ENCODE assay signal across 1 cellular context in the genomic region with DNA sequence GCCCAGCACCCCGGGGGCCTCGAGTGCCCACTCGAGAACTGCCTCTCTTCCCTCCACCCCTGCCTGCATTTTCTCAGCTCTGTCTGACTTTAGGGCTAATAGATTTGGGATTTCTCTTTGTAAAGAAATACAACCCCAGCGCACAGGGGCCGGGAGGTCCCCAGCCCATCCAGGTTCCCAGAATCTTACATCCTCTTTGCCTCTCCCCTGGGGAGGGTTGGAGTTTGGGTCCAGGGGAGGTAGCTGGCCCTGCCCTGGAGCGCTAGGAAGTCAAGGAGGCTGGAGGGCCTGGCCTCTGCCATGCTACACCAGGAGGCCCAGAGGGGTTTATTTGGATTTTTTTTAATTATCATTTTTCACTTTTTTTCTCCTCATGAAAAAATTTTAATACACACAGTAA.
TF ChIP-seq lines count a peak whose summit lies in the region.

No MANE protein-coding gene starts in this region.

TF ChIP-seq in GM12878, 131 proteins besides CTCF, POLR2A, EP300 and RAD21:
- TF ChIP-seq, protein P1, sequence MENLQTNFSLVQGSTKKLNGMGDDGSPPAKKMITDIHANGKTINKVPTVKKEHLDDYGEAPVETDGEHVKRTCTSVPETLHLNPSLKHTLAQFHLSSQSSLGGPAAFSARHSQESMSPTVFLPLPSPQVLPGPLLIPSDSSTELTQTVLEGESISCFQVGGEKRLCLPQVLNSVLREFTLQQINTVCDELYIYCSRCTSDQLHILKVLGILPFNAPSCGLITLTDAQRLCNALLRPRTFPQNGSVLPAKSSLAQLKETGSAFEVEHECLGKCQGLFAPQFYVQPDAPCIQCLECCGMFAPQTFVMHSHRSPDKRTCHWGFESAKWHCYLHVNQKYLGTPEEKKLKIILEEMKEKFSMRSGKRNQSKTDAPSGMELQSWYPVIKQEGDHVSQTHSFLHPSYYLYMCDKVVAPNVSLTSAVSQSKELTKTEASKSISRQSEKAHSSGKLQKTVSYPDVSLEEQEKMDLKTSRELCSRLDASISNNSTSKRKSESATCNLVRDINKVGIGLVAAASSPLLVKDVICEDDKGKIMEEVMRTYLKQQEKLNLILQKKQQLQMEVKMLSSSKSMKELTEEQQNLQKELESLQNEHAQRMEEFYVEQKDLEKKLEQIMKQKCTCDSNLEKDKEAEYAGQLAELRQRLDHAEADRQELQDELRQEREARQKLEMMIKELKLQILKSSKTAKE (IDR thresholded peaks at IDR 0.05; ENCODE audit: low read depth, poor library complexity, severe bottlenecking), result no peak
- no peak for TF ChIP-seq HDAC2 (IDR thresholded peaks at IDR 0.05)
- no peak for TF ChIP-seq SMC3 (IDR thresholded peaks at IDR 0.05; ENCODE audit: borderline replicate concordance, low read length)
- TF ChIP-seq ZSCAN29 (IDR thresholded peaks at IDR 0.05), result no peak
TF ChIP-seq in GM12878: peak in this region for 0.
